In the genomic region with DNA sequence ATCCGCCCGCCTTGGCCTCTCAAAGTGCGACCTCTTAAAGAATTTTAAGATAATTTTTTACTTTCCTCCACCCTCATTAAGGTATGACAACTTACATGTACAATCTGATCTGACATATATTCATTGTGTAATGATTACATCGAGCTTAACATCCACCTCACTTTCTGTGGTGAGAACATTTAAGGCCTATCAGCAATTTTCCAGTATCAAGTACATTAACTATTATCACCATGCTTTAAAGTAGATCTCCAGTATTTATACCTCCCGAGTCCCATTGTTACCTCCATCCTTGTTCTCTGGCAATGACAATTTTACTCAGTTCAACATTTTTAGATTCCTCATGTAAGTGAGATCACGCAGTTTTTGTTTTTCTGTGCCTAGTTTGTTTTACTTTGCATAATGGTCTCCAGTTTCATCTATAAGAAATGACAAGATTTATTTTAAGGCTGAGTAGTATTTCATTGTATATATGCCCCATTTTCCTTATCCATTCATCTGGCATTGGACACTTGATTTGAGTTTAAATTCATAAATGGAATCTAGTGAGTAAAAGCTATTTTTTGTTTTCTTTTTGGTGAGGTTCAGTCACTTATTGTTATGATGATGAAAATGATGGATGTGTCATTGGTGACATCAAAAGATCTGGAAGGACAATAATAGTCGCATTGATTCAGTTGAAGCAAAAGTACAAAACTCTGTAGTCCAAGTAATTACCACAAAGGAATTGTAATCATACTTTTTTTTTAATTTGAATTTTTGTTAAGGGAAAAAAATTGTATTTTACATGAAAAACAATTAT, we compare ENCODE assay signal across 8 cellular contexts.
A peak's percentile ranks its signal among the peaks of the same experiment; 100 is the strongest.
DNase-seq lines count a peak whose midpoint lies in the region; ATAC-seq, FAIRE-seq and TF ChIP-seq lines count a peak whose summit lies in the region.

No MANE protein-coding gene starts in this region.

- no peak for FAIRE-seq in H54 (lab: Jason Lieb, UNC)

- H3K9me3 ChIP-seq in Caco-2 = no peaks in the 10 kb centered on the region

- H3K36me3 ChIP-seq in Caco-2 (ENCODE audit: control insufficient read depth, insufficient read depth, low read length) = no peaks in the 10 kb centered on the region; the same call in 1 of the 2 replicates

- no peak for DNase-seq in Caco-2
- DNase-seq in foreskin keratinocyte = no peak
- DNase-seq in amniotic stem cell (lab: John Stamatoyannopoulos, UW) = no peak
- no peak for DNase-seq in H54 (ENCODE audit: insufficient read length, low spot score)

- intact Hi-C loops in Caco-2 (cut with micrococcal nuclease; ENCODE audit: unreplicated experiment) = no loop called here

- no TSS peak for BruUV-seq in Caco-2 (replicated peaks; lab: Mats Ljungman, UMichigan)

- TF ChIP-seq CTCF in Caco-2 (IDR thresholded peaks at IDR 0.05; ENCODE audit: insufficient read depth in 1 of 2, low read depth in 1 of 2, low read length in 1 of 2, severe bottlenecking in 1 of 2, unreplicated experiment in 1 of 2) (no peak), foreskin keratinocyte (conservative IDR thresholded peaks at IDR 0.05) (no peak)

- CTCF ChIA-PET in Caco-2 (lab: Charles Lee) = no interaction called here

- TF ChIP-seq POLR2A in H54 (IDR thresholded peaks at IDR 0.05; ENCODE audit: low read depth, low read length) = no peak

- POLR2A ChIA-PET in Caco-2 (lab: Charles Lee) = interaction anchor here (0.7 to 5.1 kb wide), 10 partner anchors 11 to 1608 kb away, joined by 3 to 57 read pairs (median 12); a partner anchor contains a TSS

- H3K4me1 ChIP-seq in Caco-2 = peaks cover 11% of the 10 kb centered on the region; the same call in 1 of the 2 replicates
- H3K4me1 ChIP-seq in foreskin keratinocyte = peaks cover 13% of the 10 kb centered on the region

- peaks cover 56% of the 10 kb centered on the region for H3K36me3 Mint-ChIP-seq in Caco-2 (ENCODE audit: insufficient read depth, unreplicated experiment)
- H3K36me3 Mint-ChIP-seq in T-helper 1 cell treated with Interleukin-12 subunit alpha and Interleukin-12 subunit beta and Interleukin-4 antibody, amounts not matched to agents 30 μg/mL and 1 μg/mL, for 36 hours (ENCODE audit: low read depth) = peaks cover 5% of the 10 kb centered on the region
- H3K36me3 Mint-ChIP-seq in stimulated activated memory B cell treated with anti-CD40 and anti-IgM and Interleukin-4, amounts not matched to agents 10 μg/mL and 1 μg/mL and 100 μg/mL, for 72 hours = no peaks in the 10 kb centered on the region

- no peaks in the 10 kb centered on the region for H3K9me3 Mint-ChIP-seq in Caco-2 (ENCODE audit: unreplicated experiment)
- no peaks in the 10 kb centered on the region for H3K9me3 Mint-ChIP-seq in T-helper 1 cell treated with Interleukin-12 subunit alpha and Interleukin-12 subunit beta and Interleukin-4 antibody, amounts not matched to agents 30 μg/mL and 1 μg/mL, for 36 hours
- peaks cover 2% of the 10 kb centered on the region for H3K9me3 Mint-ChIP-seq in stimulated activated memory B cell treated with anti-CD40 and anti-IgM and Interleukin-4, amounts not matched to agents 10 μg/mL and 1 μg/mL and 100 μg/mL, for 72 hours

- peaks cover 20% of the 10 kb centered on the region for H3K4me1 Mint-ChIP-seq in Caco-2 (ENCODE audit: low read depth, unreplicated experiment)
- H3K4me1 Mint-ChIP-seq in T-helper 1 cell treated with Interleukin-12 subunit alpha and Interleukin-12 subunit beta and Interleukin-4 antibody, amounts not matched to agents 30 μg/mL and 1 μg/mL, for 36 hours (ENCODE audit: low read depth) = peaks cover 32% of the 10 kb centered on the region
- H3K4me1 Mint-ChIP-seq in stimulated activated memory B cell treated with anti-CD40 and anti-IgM and Interleukin-4, amounts not matched to agents 10 μg/mL and 1 μg/mL and 100 μg/mL, for 72 hours = peaks cover 36% of the 10 kb centered on the region

- H3K27ac Mint-ChIP-seq in Caco-2 (ENCODE audit: unreplicated experiment) = peak overlapping the region; percentile 97
- peak overlapping the region; percentile 95 for H3K27ac Mint-ChIP-seq in T-helper 1 cell treated with Interleukin-12 subunit alpha and Interleukin-12 subunit beta and Interleukin-4 antibody, amounts not matched to agents 30 μg/mL and 1 μg/mL, for 36 hours
- H3K27ac Mint-ChIP-seq in stimulated activated memory B cell treated with anti-CD40 and anti-IgM and Interleukin-4, amounts not matched to agents 10 μg/mL and 1 μg/mL and 100 μg/mL, for 72 hours = peak overlapping the region; percentile 96

- peaks cover 4% of the 10 kb centered on the region for H3K27me3 Mint-ChIP-seq in Caco-2 (ENCODE audit: insufficient read depth, unreplicated experiment)
- H3K27me3 Mint-ChIP-seq in T-helper 1 cell treated with Interleukin-12 subunit alpha and Interleukin-12 subunit beta and Interleukin-4 antibody, amounts not matched to agents 30 μg/mL and 1 μg/mL, for 36 hours (ENCODE audit: low read depth) = no peaks in the 10 kb centered on the region
- no peaks in the 10 kb centered on the region for H3K27me3 Mint-ChIP-seq in stimulated activated memory B cell treated with anti-CD40 and anti-IgM and Interleukin-4, amounts not matched to agents 10 μg/mL and 1 μg/mL and 100 μg/mL, for 72 hours

- H3K4me3 ChIP-seq in Caco-2 (ENCODE audit: low read depth, low read length) = peak overlapping the region; percentile 78

- H3K27ac ChIP-seq in foreskin keratinocyte = peak overlapping the region; percentile 88

- peak overlapping the region; percentile 89 for H3K4me3 Mint-ChIP-seq in Caco-2 (ENCODE audit: unreplicated experiment)
- H3K4me3 Mint-ChIP-seq in T-helper 1 cell treated with Interleukin-12 subunit alpha and Interleukin-12 subunit beta and Interleukin-4 antibody, amounts not matched to agents 30 μg/mL and 1 μg/mL, for 36 hours = peak overlapping the region; percentile 87
- peak overlapping the region; percentile 87 for H3K4me3 Mint-ChIP-seq in stimulated activated memory B cell treated with anti-CD40 and anti-IgM and Interleukin-4, amounts not matched to agents 10 μg/mL and 1 μg/mL and 100 μg/mL, for 72 hours

- ATAC-seq in HG03196 (IDR thresholded peaks at IDR 0.05; ENCODE audit: unreplicated experiment) = peak; percentile 3
- ATAC-seq in foreskin keratinocyte = peak; percentile 7
- no peak for ATAC-seq in stimulated activated memory B cell treated with anti-CD40 and anti-IgM and Interleukin-4, amounts not matched to agents 10 μg/mL and 1 μg/mL and 100 μg/mL, for 72 hours
- ATAC-seq in HG02885 (IDR thresholded peaks at IDR 0.05; ENCODE audit: poor library complexity, unreplicated experiment) = no peak

- H3K27me3 ChIP-seq in Caco-2 (replicated peaks; ENCODE audit: control insufficient read depth, insufficient read depth, low read length) (no peaks in the 10 kb centered on the region), foreskin keratinocyte (no peaks in the 10 kb centered on the region)

Comparison
In these comparisons a context has a peak if more than half of its experiments do, and no peak if none do; other contexts are left out.
1. ATAC-seq: peak in HG03196 (single experiment) and foreskin keratinocyte (single experiment); none in stimulated activated memory B cell treated with anti-CD40 and anti-IgM and Interleukin-4, amounts not matched to agents 10 μg/mL and 1 μg/mL and 100 μg/mL, for 72 hours (single experiment) and HG02885 (single experiment).
2. Peak in every context shown above with its lines, with median percentiles within 50 percentile points of each other: H3K27ac Mint-ChIP-seq and H3K4me3 Mint-ChIP-seq.